In the genomic region with DNA sequence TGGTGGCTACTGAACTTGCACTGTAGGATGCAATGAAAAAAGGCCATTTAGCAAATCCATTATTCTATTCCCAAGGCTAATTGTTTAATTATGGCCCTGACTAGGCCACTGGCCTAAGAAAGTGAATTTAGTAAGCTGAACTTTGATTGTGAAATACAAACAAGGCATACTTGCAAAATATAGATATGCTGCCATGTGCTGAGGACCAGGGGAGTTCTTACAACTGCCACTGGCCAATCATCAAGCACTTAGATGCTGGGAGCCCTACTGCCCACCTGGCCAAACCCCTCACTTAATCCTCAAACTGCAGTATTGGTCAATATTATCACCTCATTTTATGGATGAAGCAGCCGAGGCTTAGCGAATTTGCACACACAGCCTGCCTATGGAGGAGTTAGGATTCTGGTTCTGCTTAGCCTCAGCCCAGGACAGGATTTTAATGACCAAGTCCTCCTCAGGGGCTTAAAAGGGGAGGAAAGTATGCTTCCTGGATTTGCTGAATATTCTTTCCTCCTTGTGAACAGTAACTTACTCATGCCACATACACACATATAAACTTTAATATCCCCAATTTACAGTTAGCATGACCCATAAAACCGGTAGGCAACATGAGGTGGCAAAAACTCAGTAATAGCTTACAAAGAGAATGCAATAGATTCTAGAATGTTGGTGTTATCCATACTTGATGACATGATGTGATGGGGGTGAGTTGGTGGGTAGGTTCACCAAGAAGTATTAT, we compare ENCODE assay signal across 14 cellular contexts. TPM values are rescaled to one million over a fixed set of nuclear protein-coding genes. Genes with fewer than 3 reads are reported as not detected.
A peak's percentile ranks its signal among the peaks of the same experiment; 100 is the strongest.
DNase-seq lines count a peak whose midpoint lies in the region; ATAC-seq, FAIRE-seq and TF ChIP-seq lines count a peak whose summit lies in the region.
"Had no signal": no experiment of that assay in that cellular context is flagged by ENCODE, and none has a peak within 500 bp of the region (broad histone marks: within the 10 kb centered on the region; RNA-seq: fewer than 3 reads in every experiment).

No MANE protein-coding gene starts in this region.

- H3K27ac Mint-ChIP-seq in activated naive CD4-positive, alpha-beta T cell treated with anti-CD3 and anti-CD28 coated beads, Interleukin-2, amount 50 U/mL, for 24 hours, result peak overlapping the region; percentile 96
- H3K27ac Mint-ChIP-seq in activated naive CD8-positive, alpha-beta T cell, result peak overlapping the region; percentile 96

- H3K4me2 ChIP-seq in HepG2 (ENCODE audit: low read depth, low read length), result no peak overlapping the region

- TF ChIP-seq POLR2A in HepG2 (IDR thresholded peaks at IDR 0.05; ENCODE audit: insufficient read depth in 1 of 2, low read depth in 2 of 2, low read length in 2 of 2) (no peak), uterus (IDR thresholded peaks at IDR 0.05) (no peak)

- H2AFZ ChIP-seq in HepG2 (ENCODE audit: low read length), result no peak overlapping the region

- FAIRE-seq in HepG2 (lab: Jason Lieb, UNC), result no peak
- FAIRE-seq in HTR-8/SVneo (lab: Jason Lieb, UNC), result no peak

- H3K36me3 Mint-ChIP-seq in activated naive CD4-positive, alpha-beta T cell treated with anti-CD3 and anti-CD28 coated beads, Interleukin-2, amount 50 U/mL, for 24 hours, result peaks cover 63% of the 10 kb centered on the region
- H3K36me3 Mint-ChIP-seq in activated naive CD8-positive, alpha-beta T cell, result peaks cover 54% of the 10 kb centered on the region

- POLR2A ChIA-PET in HepG2 (lab: Yijun Ruan, JAX), result no interaction called here

- H3K36me3 ChIP-seq in HepG2 (replicated peaks in 1 of 2; ENCODE audit: control insufficient read depth in 1 of 2, insufficient read depth in 2 of 2, low read length in 2 of 2), result no peaks in the 10 kb centered on the region
- no peaks in the 10 kb centered on the region for H3K36me3 ChIP-seq in uterus
- H3K36me3 ChIP-seq: BE2C had no signal

- H3K4me1 ChIP-seq in HepG2 (ENCODE audit: insufficient read depth, low read length) (peaks cover 12% of the 10 kb centered on the region), uterus (peaks cover 14 to 22% of the 10 kb centered on the region in 2 donors)
- H3K4me1 ChIP-seq: BE2C had no signal

- peaks cover 91% of the 10 kb centered on the region for H3K4me1 Mint-ChIP-seq in activated naive CD4-positive, alpha-beta T cell treated with anti-CD3 and anti-CD28 coated beads, Interleukin-2, amount 50 U/mL, for 24 hours
- H3K4me1 Mint-ChIP-seq in activated naive CD8-positive, alpha-beta T cell (ENCODE audit: low read depth), result peaks cover 91% of the 10 kb centered on the region

- H3K4me3 Mint-ChIP-seq in activated naive CD4-positive, alpha-beta T cell treated with anti-CD3 and anti-CD28 coated beads, Interleukin-2, amount 50 U/mL, for 24 hours, result peak overlapping the region; percentile 78
- peak overlapping the region; percentile 80 for H3K4me3 Mint-ChIP-seq in activated naive CD8-positive, alpha-beta T cell
- H3K4me3 Mint-ChIP-seq: neural crest cell had no signal

- TF ChIP-seq EP300 in HepG2 (IDR thresholded peaks at IDR 0.05; ENCODE audit: low read depth in 2 of 2, low read length in 2 of 2), result no peak
- no peak for TF ChIP-seq EP300 in HepG2 (CRISPR knock-in tag; IDR thresholded peaks at IDR 0.05; ENCODE audit: borderline replicate concordance)

- ATAC-seq in HepG2, result no peak
- ATAC-seq in GM21529 (IDR thresholded peaks at IDR 0.05; ENCODE audit: unreplicated experiment), result no peak

- no peak for TF ChIP-seq RAD21 in HepG2 (CRISPR knock-in tag; IDR thresholded peaks at IDR 0.05)

- TF ChIP-seq CTCF in HepG2 (CRISPR knock-in tag; IDR thresholded peaks at IDR 0.05) (no peak), uterus (IDR thresholded peaks at IDR 0.05) (no peak)

- no peak overlapping the region for H3K4me3 ChIP-seq in HepG2 (replicated peaks in 1 of 3; ENCODE audit: insufficient read depth in 1 of 3, low read depth in 2 of 3, low read length in 3 of 3)
- no peak overlapping the region for H3K4me3 ChIP-seq in uterus

- no peaks in the 10 kb centered on the region for H3K9me3 Mint-ChIP-seq in activated naive CD4-positive, alpha-beta T cell treated with anti-CD3 and anti-CD28 coated beads, Interleukin-2, amount 50 U/mL, for 24 hours
- peaks cover 3% of the 10 kb centered on the region for H3K9me3 Mint-ChIP-seq in activated naive CD8-positive, alpha-beta T cell (ENCODE audit: low read depth)
- H3K9me3 Mint-ChIP-seq: neural crest cell had no signal

- H3K9me3 ChIP-seq in HepG2 (ENCODE audit: low read length), result no peaks in the 10 kb centered on the region
- no peaks in the 10 kb centered on the region for H3K9me3 ChIP-seq in uterus
- H3K9me3 ChIP-seq: BE2C had no signal

- CTCF ChIA-PET in HepG2 (lab: Yijun Ruan, JAX; ENCODE audit: low intra/inter-chr PET ratio, low total read pairs), result no interaction called here

- H3K27me3 ChIP-seq in HepG2 (ENCODE audit: control insufficient read depth in 1 of 2, insufficient read depth in 2 of 2, low read length in 2 of 2), result no peaks in the 10 kb centered on the region
- no peaks in the 10 kb centered on the region for H3K27me3 ChIP-seq in uterus
- H3K27me3 ChIP-seq: BE2C had no signal

- no peaks in the 10 kb centered on the region for H3K79me2 ChIP-seq in HepG2 (ENCODE audit: insufficient read depth, low read length)

- H3K27ac ChIP-seq in HepG2 (ENCODE audit: extremely low read length, insufficient read depth, low read length) (no peak overlapping the region), uterus (peak overlapping the region; percentile 69 to 81)

- BruUV-seq in HepG2 (replicated peaks; lab: Mats Ljungman, UMichigan), result no TSS peak

- WGBS in HepG2 (ENCODE audit: low lambda C conversion rate), result 64% methylated on average over 3 of the region's 3 CpGs

- in situ Hi-C loops in HepG2 (cut with HindIII; ENCODE audit: extremely low pct_ligation_motif_present, low pct_unique_long_range_greater_than_20kb), result loop anchor here (10.0 kb wide), 1 partner anchor 63 kb away; no protein-coding TSS in a partner anchor

- no peak for DNase-seq in activated naive CD4-positive, alpha-beta T cell treated with Interleukin-2 at 50 U/mL for 16 hours
- no peak for DNase-seq in HepG2 (ENCODE audit: low spot score)
- no peak for DNase-seq in uterus
- no peak for DNase-seq in amniotic stem cell (lab: John Stamatoyannopoulos, UW)
- DNase-seq in HTR-8/SVneo (ENCODE audit: insufficient read length, low spot score), result no peak
- DNase-seq: BE2C, cerebellar nuclear complex, foreskin melanocyte, Karpas-422, NCI-H2081 treated with DMSO at 0.1 percent for 48 hours had no signal

- H3K9ac ChIP-seq in HepG2 (ENCODE audit: insufficient read depth, low read depth, low read length), result no peak overlapping the region

- H4K20me1 ChIP-seq in HepG2 (ENCODE audit: insufficient read depth, low read length), result no peaks in the 10 kb centered on the region

- H3K27me3 Mint-ChIP-seq in activated naive CD4-positive, alpha-beta T cell treated with anti-CD3 and anti-CD28 coated beads, Interleukin-2, amount 50 U/mL, for 24 hours, result no peaks in the 10 kb centered on the region
- no peaks in the 10 kb centered on the region for H3K27me3 Mint-ChIP-seq in activated naive CD8-positive, alpha-beta T cell

- intact Hi-C loops in HepG2 (cut with micrococcal nuclease; ENCODE audit: unreplicated experiment) (no loop called here), uterus (cut with DNase I; ENCODE audit: low total_unique reads) (no loop called here)

TF ChIP-seq in HepG2, 621 proteins besides CTCF, POLR2A, EP300 and RAD21:
- TF ChIP-seq, protein P1, sequence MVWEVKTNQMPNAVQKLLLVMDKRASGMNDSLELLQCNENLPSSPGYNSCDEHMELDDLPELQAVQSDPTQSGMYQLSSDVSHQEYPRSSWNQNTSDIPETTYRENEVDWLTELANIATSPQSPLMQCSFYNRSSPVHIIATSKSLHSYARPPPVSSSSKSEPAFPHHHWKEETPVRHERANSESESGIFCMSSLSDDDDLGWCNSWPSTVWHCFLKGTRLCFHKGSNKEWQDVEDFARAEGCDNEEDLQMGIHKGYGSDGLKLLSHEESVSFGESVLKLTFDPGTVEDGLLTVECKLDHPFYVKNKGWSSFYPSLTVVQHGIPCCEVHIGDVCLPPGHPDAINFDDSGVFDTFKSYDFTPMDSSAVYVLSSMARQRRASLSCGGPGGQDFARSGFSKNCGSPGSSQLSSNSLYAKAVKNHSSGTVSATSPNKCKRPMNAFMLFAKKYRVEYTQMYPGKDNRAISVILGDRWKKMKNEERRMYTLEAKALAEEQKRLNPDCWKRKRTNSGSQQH (CRISPR knock-in tag; IDR thresholded peaks at IDR 0.05; ENCODE audit: low read depth), result no peak
- TF ChIP-seq CEBPB (IDR thresholded peaks at IDR 0.05; ENCODE audit: borderline replicate concordance, low read depth, low read length), result peak; percentile 41; the same call in 1 of the 2 replicates

RNA-seq across cellular contexts. Expression of a gene that starts 39.3 kb away (rescaled TPM):
- total RNA-seq in HepG2 (2016; rRNA removed; fragmentation: Illumina TruSeq; extraction: Trizol) (0.02 TPM in 1 of 2 replicates, not detected in the other), uterus (100 to 1,000 TPM; 135 to 636 (median 397) TPM)
- total RNA-seq in HepG2 (2016; cell fraction: cytosol; rRNA removed; fragmentation: Illumina TruSeq; extraction: Trizol; ENCODE audit: low read depth), result not detected in 2 replicates
- total RNA-seq in HepG2 (2016; cell fraction: insoluble cytoplasmic fraction; rRNA removed; fragmentation: Illumina TruSeq; extraction: Trizol), result not detected in 2 replicates
- total RNA-seq in HepG2 (2016; cell fraction: membrane; rRNA removed; fragmentation: Illumina TruSeq; extraction: Trizol), result not detected in 2 replicates
- total RNA-seq in HepG2 (2016; cell fraction: nucleus; rRNA removed; fragmentation: Illumina TruSeq; extraction: Trizol), result not detected in 2 replicates
- 0.11 and 0.29 TPM in 2 replicates for polyA plus RNA-seq in HepG2 (2011; rRNA removed)
- polyA plus RNA-seq in HepG2 (2011; cell fraction: cytosol; rRNA removed), result 0.16 and 0.21 TPM in 2 replicates
- not detected in 2 replicates for polyA plus RNA-seq in HepG2 (2011; cell fraction: nucleus; rRNA removed)
- not detected in 2 replicates for polyA plus RNA-seq in HepG2 (2012)
- polyA plus RNA-seq in HepG2 (2016; cell fraction: cytosol; fragmentation: Illumina TruSeq; extraction: Trizol; ENCODE audit: low read depth), result not detected in 2 replicates
- not detected in 2 replicates for polyA plus RNA-seq in HepG2 (2016; cell fraction: insoluble cytoplasmic fraction; fragmentation: Illumina TruSeq; extraction: Trizol; ENCODE audit: low read depth)
- not detected in 2 replicates for polyA plus RNA-seq in HepG2 (2016; cell fraction: membrane; fragmentation: Illumina TruSeq; extraction: Trizol; ENCODE audit: low read depth)
- not detected in 2 replicates for polyA plus RNA-seq in HepG2 (2016; cell fraction: nucleus; fragmentation: Illumina TruSeq; extraction: Trizol; ENCODE audit: insufficient read depth, low read depth)
- polyA minus RNA-seq in HepG2 (2011; rRNA and poly(A)+ RNA removed; ENCODE audit: low replicate concordance), result 343 TPM in 1 of 2 replicates, not detected in the other
- polyA minus RNA-seq in HepG2 (2011; cell fraction: cytosol; rRNA and poly(A)+ RNA removed), result 0.97 TPM in 1 of 2 replicates, not detected in the other
- polyA minus RNA-seq in HepG2 (2011; cell fraction: nucleus; rRNA and poly(A)+ RNA removed), result 0.39 and 0.62 TPM in 2 replicates

Comparison
In these comparisons a context has a peak if more than half of its experiments do, and no peak if none do; other contexts are left out.
1. RNA of a gene that starts 39.3 kb away (total RNA-seq): 135 to 636 TPM in uterus; 0.02 TPM in HepG2; every median in the first group is over 100 times any median in the second.